In genomic region chr5:151406322-151406947, GRCh38 we compare ENCODE assay signal across 10 cellular contexts. TPM values are rescaled to one million over a fixed set of nuclear protein-coding genes. Genes with fewer than 3 reads are reported as not detected.
DNase-seq lines count a peak whose midpoint lies in the region; ATAC-seq, FAIRE-seq and TF ChIP-seq lines count a peak whose summit lies in the region.
"Had no signal": no experiment of that assay in that cellular context is flagged by ENCODE, and none has a peak within 500 bp of the region (broad histone marks: within the 10 kb centered on the region; RNA-seq: fewer than 3 reads in every experiment).

No MANE protein-coding gene starts in this region.

- H3K36me3 ChIP-seq in kidney (ENCODE audit: control insufficient read depth in 1 of 2, insufficient read depth in 2 of 2, low read length in 2 of 2) = no peaks in the 10 kb centered on the region

- H3K9me3 ChIP-seq in kidney (ENCODE audit: control insufficient read depth in 1 of 2, low read length in 2 of 2) = no peaks in the 10 kb centered on the region

- H3K9ac ChIP-seq in kidney (ENCODE audit: low read length in 2 of 2) = no peak overlapping the region

- no peak for FAIRE-seq in kidney (lab: Jason Lieb, UNC)

- peak; percentile 76 for TF ChIP-seq CTCF in C4-2B (conservative IDR thresholded peaks at IDR 0.05)
- TF ChIP-seq CTCF in HFF-Myc (IDR thresholded peaks at IDR 0.05; ENCODE audit: low read depth, low read length, missing control alignments) = peak; percentile 74
- peak; percentile 16 for TF ChIP-seq CTCF in kidney (IDR thresholded peaks at IDR 0.05; ENCODE audit: borderline replicate concordance, extremely low read depth, insufficient read depth)

- H3K4me1 ChIP-seq in kidney (ENCODE audit: control insufficient read depth in 1 of 2, insufficient read depth in 1 of 2, low read depth in 1 of 2, low read length in 2 of 2) = peaks cover 5 to 8% of the 10 kb centered on the region in 2 donors

- H3K27ac ChIP-seq in C4-2B = no peak overlapping the region
- H3K27ac ChIP-seq in kidney (ENCODE audit: low read depth in 2 of 2, low read length in 2 of 2) = no peak overlapping the region

- H3K4me3 ChIP-seq in HFF-Myc (replicated peaks; ENCODE audit: low read depth, low read length) (no peak overlapping the region), kidney (ENCODE audit: low read length in 2 of 2) (peak overlapping the region in 1 of 2 donors; percentile 35)

- intact Hi-C loops in kidney (cut with DNase I) (no loop called here), left ventricle myocardium superior (cut with micrococcal nuclease) (no loop called here)

- no peak for ATAC-seq in HG03045 (IDR thresholded peaks at IDR 0.05; ENCODE audit: unreplicated experiment)
- ATAC-seq in left ventricle myocardium superior = no peak

- DNase-seq in HFF-Myc (ENCODE audit: extremely low read depth, low read depth) (no peak), SW480 (ENCODE audit: low spot score) (peak; percentile 35), kidney (no peak), left ventricle myocardium superior (no peak), DMS153 treated with DMSO at 0.1 percent for 48 hours (lab: John Stamatoyannopoulos, UW; ENCODE audit: unreplicated experiment) (no peak), NCI-H1105 treated with DMSO at 0.1 percent for 48 hours (lab: John Stamatoyannopoulos, UW) (no peak)
- DNase-seq: NCI-H1694 had no signal

RNA-seq across cellular contexts. Expression of gene SLC36A1, which starts 41.0 kb away (rescaled TPM):
- total RNA-seq in kidney = 11.0 TPM
- polyA plus RNA-seq in kidney (ENCODE audit: insufficient read depth, low read depth, low replicate concordance) = 4.1 TPM
- 4.1 TPM for total RNA-seq in left ventricle myocardium superior

RNA-seq across cellular contexts. Expression of gene SLC36A2, which starts 59.1 kb away (rescaled TPM):
- total RNA-seq in kidney (1.8 TPM), left ventricle myocardium superior (0.22 TPM)
- polyA plus RNA-seq in kidney (ENCODE audit: insufficient read depth, low read depth, low replicate concordance) = 46.2 TPM
- total RNA-seq: temporal lobe had no signal

Comparison
In these comparisons a context has a peak if more than half of its experiments do, and no peak if none do; other contexts are left out.
1. CTCF ChIP-seq: peak in every context shown above with its lines; median percentile 76 in C4-2B; 74 in HFF-Myc; 16 in kidney.